Comparison of ENCODE assay signal across 8 cellular contexts in the genomic region with DNA sequence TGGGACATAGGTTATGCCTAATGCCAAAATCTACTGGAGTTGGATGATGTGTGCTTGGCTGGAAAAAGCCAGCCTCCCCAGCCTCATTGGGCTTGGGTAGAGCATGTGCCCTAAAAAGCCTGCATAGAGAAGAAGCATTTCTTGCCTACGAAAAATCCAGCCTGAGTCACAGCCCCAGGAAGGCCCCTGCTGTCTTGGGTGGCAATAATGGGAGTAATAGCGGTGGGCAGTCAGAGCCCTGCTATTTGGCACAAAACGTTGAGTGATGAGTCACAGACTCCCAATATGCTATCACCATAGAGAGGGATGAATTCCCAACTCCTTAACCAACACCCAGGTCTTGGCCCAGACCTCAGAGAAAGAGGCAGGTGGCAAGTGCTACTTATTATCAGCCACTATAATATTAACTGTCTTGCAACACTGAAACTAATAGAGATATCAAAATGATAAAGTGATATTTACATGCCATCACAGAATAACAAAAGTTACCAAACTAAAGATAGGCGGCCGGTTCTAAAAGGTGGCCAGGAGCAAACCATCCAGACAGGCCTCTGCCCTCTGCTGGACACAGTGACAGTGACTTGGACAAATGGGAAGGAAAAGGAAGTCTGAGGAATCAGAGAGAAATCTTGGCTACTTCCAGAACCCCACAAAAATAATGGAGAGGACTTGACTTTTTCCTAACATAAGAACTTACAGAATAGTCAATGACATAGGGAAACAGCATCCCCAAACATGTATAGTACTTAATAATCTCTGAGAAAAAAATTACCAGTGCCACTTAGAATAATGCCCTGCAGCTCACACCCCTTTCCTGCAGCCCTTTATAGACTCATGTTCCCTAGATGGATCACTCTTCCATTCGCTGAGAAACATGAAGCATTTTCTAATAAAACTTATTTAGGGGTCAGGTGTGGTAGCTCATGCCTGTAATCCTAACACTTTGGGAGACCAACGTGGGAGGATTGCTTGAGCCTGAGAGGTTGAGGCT. TPM values are rescaled to one million over a fixed set of nuclear protein-coding genes. Genes with fewer than 3 reads are reported as not detected.
A peak's percentile ranks its signal among the peaks of the same experiment; 100 is the strongest.
DNase-seq lines count a peak whose midpoint lies in the region; ATAC-seq and TF ChIP-seq lines count a peak whose summit lies in the region.

No MANE protein-coding gene starts in this region.

- H3K9me3 ChIP-seq in Peyer's patch: no peaks in the 10 kb centered on the region

- H3K4me1 ChIP-seq in Peyer's patch: peaks cover 0 to 21% (median 0%) of the 10 kb centered on the region in 4 donors

- intact Hi-C loops in sciatic nerve (cut with DNase I): no loop called here

- no peak for DNase-seq in GM06990 (ENCODE audit: extremely low read depth, insufficient read length)
- DNase-seq in Peyer's patch: peak in 1 of 3 donors; percentile 73
- peak; percentile 94 for DNase-seq in fibroblast of the aortic adventitia (ENCODE audit: low read depth)
- DNase-seq in sciatic nerve (ENCODE audit: low spot score): no peak
- no peak for DNase-seq in NCI-H1694 (lab: John Stamatoyannopoulos, UW)
- no peak for DNase-seq in superior temporal gyrus (ENCODE audit: extremely low spot score)

- TF ChIP-seq POLR2A in Peyer's patch (IDR thresholded peaks at IDR 0.05): no peak

- H3K4me3 ChIP-seq in GM06990 (replicated peaks; ENCODE audit: low read depth, low read length) (no peak overlapping the region), Peyer's patch (no peak overlapping the region), fibroblast of the aortic adventitia (ENCODE audit: low read depth, low read length) (no peak overlapping the region)

- TF ChIP-seq CTCF in GM06990 (IDR thresholded peaks at IDR 0.05; ENCODE audit: insufficient read depth, low read length, poor library complexity, severe bottlenecking) (peak; percentile 27), Peyer's patch (IDR thresholded peaks at IDR 0.05) (peak in 4 of 6 experiments; percentile 25 to 76 (median 73)), fibroblast of the aortic adventitia (IDR thresholded peaks at IDR 0.05; ENCODE audit: insufficient read depth, low read length) (peak; percentile 52)

- ATAC-seq in sciatic nerve (peak; percentile 44), HG03469 (IDR thresholded peaks at IDR 0.05; ENCODE audit: unreplicated experiment) (no peak), HG03097 (IDR thresholded peaks at IDR 0.05; ENCODE audit: low FRiP score, unreplicated experiment) (no peak)

- no peaks in the 10 kb centered on the region for H3K27me3 ChIP-seq in GM06990 (replicated peaks; ENCODE audit: control insufficient read depth, insufficient read depth, low read length)
- H3K27me3 ChIP-seq in Peyer's patch: no peaks in the 10 kb centered on the region

- peak overlapping the region; percentile 20 to 79 (median 66) for H3K27ac ChIP-seq in Peyer's patch

- peaks cover 10% of the 10 kb centered on the region for H3K36me3 ChIP-seq in GM06990 (ENCODE audit: control insufficient read depth, insufficient read depth, low read length)
- peaks cover 0 to 11% (median 0%) of the 10 kb centered on the region in 3 donors for H3K36me3 ChIP-seq in Peyer's patch

RNA-seq across cellular contexts. Expression of a gene that starts 51.9 kb away (rescaled TPM):
- total RNA-seq in Peyer's patch: 100 to 1,000 TPM in 3 of 4 donors, 10 to 100 TPM in 1; 14.0 to 612 (median 512) TPM
- not detected in 2 replicates for total RNA-seq in fibroblast of the aortic adventitia (ENCODE audit: low replicate concordance)
- not detected for total RNA-seq in sciatic nerve

Comparison
In these comparisons a context has a peak if more than half of its experiments do, and no peak if none do; other contexts are left out.
1. RNA of a gene that starts 51.9 kb away (total RNA-seq): 14.0 to 612 TPM in Peyer's patch; not detected in fibroblast of the aortic adventitia and not detected in sciatic nerve (single experiment); every median in the first group is over 10 times any median in the second.
2. Peak in every context shown above with its lines, with median percentiles within 50 percentile points of each other: CTCF ChIP-seq.